In genomic region chr7:157138101-157138423, GRCh38 we compare ENCODE assay signal across 8 cellular contexts. TPM values are rescaled to one million over a fixed set of nuclear protein-coding genes. Genes with fewer than 3 reads are reported as not detected.
DNase-seq lines count a peak whose midpoint lies in the region; ATAC-seq and TF ChIP-seq lines count a peak whose summit lies in the region.

No MANE protein-coding gene starts in this region.

- DNase-seq in stimulated activated naive CD8-positive, alpha-beta T cell treated with anti-CD3 and anti-CD28 coated beads, Interleukin-15, Interleukin-2, amounts not matched to agents 100 U/mL and 50 U/mL, for 24 hours, result no peak
- DNase-seq in brain microvascular endothelial cell (no peak), mesothelial cell of epicardium (ENCODE audit: low spot score in 2 of 2, unreplicated experiment in 2 of 2) (no peak), aorta (no peak), DMS53 (lab: John Stamatoyannopoulos, UW) (no peak), SIG-M5 (lab: John Stamatoyannopoulos, UW) (no peak)

- H3K9me3 ChIP-seq in aorta (ENCODE audit: control insufficient read depth, low read length), result no peaks in the 10 kb centered on the region

- H3K9me3 Mint-ChIP-seq in stimulated activated naive CD8-positive, alpha-beta T cell treated with anti-CD3 and anti-CD28 coated beads, Interleukin-15, Interleukin-2, amounts not matched to agents 100 ng/mL and 50 ng/mL, for 24 hours, result no peaks in the 10 kb centered on the region
- no peaks in the 10 kb centered on the region for H3K9me3 Mint-ChIP-seq in mesothelial cell of epicardium

- no peaks in the 10 kb centered on the region for H3K4me1 ChIP-seq in aorta (ENCODE audit: control insufficient read depth in 1 of 2, insufficient read depth in 2 of 2, low read length in 2 of 2)

- H3K36me3 ChIP-seq in brain microvascular endothelial cell (replicated peaks) (peaks cover 5% of the 10 kb centered on the region), aorta (ENCODE audit: control insufficient read depth in 1 of 2, insufficient read depth in 2 of 2, low read length in 1 of 2) (peaks cover 0 to 4% of the 10 kb centered on the region in 2 donors)

- no peak for ATAC-seq in stimulated activated naive CD8-positive, alpha-beta T cell treated with anti-CD3 and anti-CD28 coated beads, Interleukin-15, Interleukin-2, amounts not matched to agents 100 U/mL and 50 U/mL, for 24 hours
- ATAC-seq in aorta (ENCODE audit: low FRiP score) (no peak), GM18907 (IDR thresholded peaks at IDR 0.05; ENCODE audit: unreplicated experiment) (no peak)

- H3K27me3 Mint-ChIP-seq in stimulated activated naive CD8-positive, alpha-beta T cell treated with anti-CD3 and anti-CD28 coated beads, Interleukin-15, Interleukin-2, amounts not matched to agents 100 ng/mL and 50 ng/mL, for 24 hours, result no peaks in the 10 kb centered on the region
- H3K27me3 Mint-ChIP-seq in mesothelial cell of epicardium (ENCODE audit: low read depth), result peaks cover 6% of the 10 kb centered on the region

- intact Hi-C loops in aorta (cut with DNase I), result loop anchor here (2.0 to 10.0 kb wide), 3 partner anchors 135 to 246 kb away; partner anchors contain the start of genes NOM1 (in 2 of the 2) and LMBR1 (in 1 of the 2)

- in situ Hi-C loops in brain microvascular endothelial cell (cut with HindIII; ENCODE audit: low pct_ligation_motif_present, low sequenced_read_pairs), result no loop called here

- H3K27ac Mint-ChIP-seq in stimulated activated naive CD8-positive, alpha-beta T cell treated with anti-CD3 and anti-CD28 coated beads, Interleukin-15, Interleukin-2, amounts not matched to agents 100 ng/mL and 50 ng/mL, for 24 hours, result peak overlapping the region; percentile 85
- H3K27ac Mint-ChIP-seq in mesothelial cell of epicardium, result peak overlapping the region; percentile 91

- H3K27me3 ChIP-seq in brain microvascular endothelial cell (replicated peaks) (no peaks in the 10 kb centered on the region), aorta (ENCODE audit: control insufficient read depth in 1 of 2, insufficient read depth in 2 of 2, low read length in 1 of 2) (no peaks in the 10 kb centered on the region)

- WGBS in aorta, 2 donors, result 40 to 51% methylated on average over 5 of the region's 5 CpGs

- H3K36me3 Mint-ChIP-seq in stimulated activated naive CD8-positive, alpha-beta T cell treated with anti-CD3 and anti-CD28 coated beads, Interleukin-15, Interleukin-2, amounts not matched to agents 100 ng/mL and 50 ng/mL, for 24 hours (ENCODE audit: low read depth), result peaks cover 35% of the 10 kb centered on the region
- H3K36me3 Mint-ChIP-seq in mesothelial cell of epicardium, result peaks cover 2% of the 10 kb centered on the region

- peak overlapping the region; percentile 70 for H3K4me3 Mint-ChIP-seq in stimulated activated naive CD8-positive, alpha-beta T cell treated with anti-CD3 and anti-CD28 coated beads, Interleukin-15, Interleukin-2, amounts not matched to agents 100 ng/mL and 50 ng/mL, for 24 hours
- peak overlapping the region; percentile 75 for H3K4me3 Mint-ChIP-seq in mesothelial cell of epicardium

- peaks cover 39% of the 10 kb centered on the region for H3K4me1 Mint-ChIP-seq in stimulated activated naive CD8-positive, alpha-beta T cell treated with anti-CD3 and anti-CD28 coated beads, Interleukin-15, Interleukin-2, amounts not matched to agents 100 ng/mL and 50 ng/mL, for 24 hours (ENCODE audit: low read depth)
- H3K4me1 Mint-ChIP-seq in mesothelial cell of epicardium, result peaks cover 27% of the 10 kb centered on the region

- peak overlapping the region; percentile 74 for H3K27ac ChIP-seq in brain microvascular endothelial cell
- H3K27ac ChIP-seq in aorta (ENCODE audit: low read depth in 1 of 2, low read length in 2 of 2), result peak overlapping the region; percentile 1

- peak overlapping the region; percentile 60 for H3K4me3 ChIP-seq in brain microvascular endothelial cell (ENCODE audit: low read depth, low read length)
- peak overlapping the region; percentile 5 to 23 for H3K4me3 ChIP-seq in aorta (ENCODE audit: low read length in 2 of 2)

- TF ChIP-seq CTCF in brain microvascular endothelial cell (IDR thresholded peaks at IDR 0.05; ENCODE audit: low read depth, low read length, missing control alignments) (no peak), mesothelial cell of epicardium (IDR thresholded peaks at IDR 0.05; ENCODE audit: unreplicated experiment) (no peak)

RNA-seq across cellular contexts. Expression of gene UBE3C, which starts 0.7 kb away (rescaled TPM):
- 56.4 to 58.8 TPM (median 57.1 TPM) in 3 replicates for total RNA-seq in mesothelial cell of epicardium
- total RNA-seq in aorta, result 10 to 100 TPM; 61.0 to 73.0 TPM
- polyA plus RNA-seq in aorta, result 10 to 100 TPM; 15.8 to 19.4 TPM
